Comparison of ENCODE assay signal across 9 cellular contexts in genomic region chr19:39995794-39996193, GRCh38. TPM values are rescaled to one million over a fixed set of nuclear protein-coding genes. Genes with fewer than 3 reads are reported as not detected.
A peak's percentile ranks its signal among the peaks of the same experiment; 100 is the strongest.
DNase-seq lines count a peak whose midpoint lies in the region; ATAC-seq and TF ChIP-seq lines count a peak whose summit lies in the region.
"Had no signal": no experiment of that assay in that cellular context is flagged by ENCODE, and none has a peak within 500 bp of the region (broad histone marks: within the 10 kb centered on the region; RNA-seq: fewer than 3 reads in every experiment).

No MANE protein-coding gene starts in this region.

- peaks cover 9% of the 10 kb centered on the region for H3K4me1 ChIP-seq in A673 (ENCODE audit: insufficient read depth, low read length, poor library complexity, severe bottlenecking)
- H3K4me1 ChIP-seq in H9 (ENCODE audit: insufficient read depth, low read length), result no peaks in the 10 kb centered on the region
- peaks cover 17% of the 10 kb centered on the region for H3K4me1 ChIP-seq in lower lobe of right lung

- ATAC-seq in activated naive CD8-positive, alpha-beta T cell treated with anti-CD3 and anti-CD28 coated beads, Interleukin-2, amount 50 U/mL, for 24 hours, result no peak
- no peak for ATAC-seq in lower lobe of right lung
- ATAC-seq in HG03442 (IDR thresholded peaks at IDR 0.05; ENCODE audit: unreplicated experiment), result no peak

- H3K9ac ChIP-seq in H9 (ENCODE audit: extremely low read depth, insufficient read length, low read length), result no peak overlapping the region

- H2BK5ac ChIP-seq in H9 (ENCODE audit: insufficient read length, low read length), result no peak overlapping the region

- WGBS in H9 (ENCODE audit: extremely low coverage, insufficient read length, low lambda C conversion rate), result no CpG with 5 or more reads among the region's 1 CpG

- H3K36me3 Mint-ChIP-seq in H9 (ENCODE audit: insufficient read depth in 1 of 3, low read depth in 3 of 3), result peaks cover 13 to 25% (median 21%) of the 10 kb centered on the region in 3 experiments
- H3K36me3 Mint-ChIP-seq in activated naive CD8-positive, alpha-beta T cell treated with anti-CD3 and anti-CD28 coated beads, Interleukin-2, amount 50 U/mL, for 24 hours (ENCODE audit: low read depth), result peaks cover 34% of the 10 kb centered on the region

- no peak overlapping the region for H3K23ac ChIP-seq in H9 (ENCODE audit: insufficient read length, low read depth, low read length)

- no peak overlapping the region for H4K91ac ChIP-seq in H9 (ENCODE audit: insufficient read length, low read depth, low read length)

- no peak overlapping the region for H2AK5ac ChIP-seq in H9 (ENCODE audit: insufficient read length, low read length)

- no peak overlapping the region for H2BK120ac ChIP-seq in H9 (ENCODE audit: low read depth, low read length, poor library complexity, severe bottlenecking)

- H3K4me1 Mint-ChIP-seq in H9, result peaks cover 10 to 18% of the 10 kb centered on the region in 2 experiments
- peaks cover 49% of the 10 kb centered on the region for H3K4me1 Mint-ChIP-seq in activated naive CD8-positive, alpha-beta T cell treated with anti-CD3 and anti-CD28 coated beads, Interleukin-2, amount 50 U/mL, for 24 hours

- POLR2A ChIA-PET in A673 (lab: Charles Lee; ENCODE audit: low non-redundant PET), result no interaction called here

- H3K27me3 Mint-ChIP-seq in H9 (ENCODE audit: low read depth), result no peaks in the 10 kb centered on the region
- H3K27me3 Mint-ChIP-seq in activated naive CD8-positive, alpha-beta T cell treated with anti-CD3 and anti-CD28 coated beads, Interleukin-2, amount 50 U/mL, for 24 hours, result no peaks in the 10 kb centered on the region

- peaks cover 4% of the 10 kb centered on the region; the same call in 1 of the 2 replicates for H3K79me2 ChIP-seq in H9 (ENCODE audit: insufficient read depth, low read length)

- H2BK12ac ChIP-seq in H9 (ENCODE audit: insufficient read length, low read depth, low read length), result no peak overlapping the region

- H3T11ph ChIP-seq in H9 (ENCODE audit: low read length), result no peak overlapping the region

- TF ChIP-seq CTCF in A673 (conservative IDR thresholded peaks at IDR 0.05; ENCODE audit: low read depth, low read length), result no peak
- TF ChIP-seq CTCF in H9 (conservative IDR thresholded peaks at IDR 0.05), result no peak
- no peak for TF ChIP-seq CTCF in lower lobe of right lung (IDR thresholded peaks at IDR 0.05)

- intact Hi-C loops in A673 (cut with micrococcal nuclease; ENCODE audit: unreplicated experiment), result no loop called here
- intact Hi-C loops in lower lobe of right lung (cut with DNase I), result no loop called here

- H2BK20ac ChIP-seq in H9 (ENCODE audit: low read depth, low read length, poor library complexity, severe bottlenecking), result no peak overlapping the region

- H4K8ac ChIP-seq in H9 (replicated peaks; ENCODE audit: insufficient read length, low read depth, low read length), result no peak overlapping the region

- no peaks in the 10 kb centered on the region for H3K36me3 ChIP-seq in A673 (ENCODE audit: insufficient read depth, low read length, poor library complexity, severe bottlenecking)
- H3K36me3 ChIP-seq in lower lobe of right lung, result no peaks in the 10 kb centered on the region

- CTCF ChIA-PET in A673 (lab: Charles Lee), result no interaction called here

- H3K9me3 ChIP-seq in A673 (ENCODE audit: low read depth, low read length, poor library complexity, severe bottlenecking), result no peaks in the 10 kb centered on the region
- peaks cover 11% of the 10 kb centered on the region for H3K9me3 ChIP-seq in H9 (ENCODE audit: control insufficient read depth, low read depth, low read length)
- peaks cover 4% of the 10 kb centered on the region for H3K9me3 ChIP-seq in lower lobe of right lung

- no peak overlapping the region for H3K27ac Mint-ChIP-seq in H9
- peak overlapping the region; percentile 93 for H3K27ac Mint-ChIP-seq in activated naive CD8-positive, alpha-beta T cell treated with anti-CD3 and anti-CD28 coated beads, Interleukin-2, amount 50 U/mL, for 24 hours

- H2BK15ac ChIP-seq in H9 (ENCODE audit: low read depth, low read length), result no peak overlapping the region

- no peak overlapping the region for H3K14ac ChIP-seq in H9 (ENCODE audit: insufficient read depth, low read length)

- H3K9me3 Mint-ChIP-seq in H9, result peaks cover 18 to 28% of the 10 kb centered on the region in 2 experiments
- H3K9me3 Mint-ChIP-seq in activated naive CD8-positive, alpha-beta T cell treated with anti-CD3 and anti-CD28 coated beads, Interleukin-2, amount 50 U/mL, for 24 hours, result peaks cover 18% of the 10 kb centered on the region

- H3K4me3 Mint-ChIP-seq in H9, result peak overlapping the region; percentile 89 to 100
- H3K4me3 Mint-ChIP-seq in activated naive CD8-positive, alpha-beta T cell treated with anti-CD3 and anti-CD28 coated beads, Interleukin-2, amount 50 U/mL, for 24 hours, result peak overlapping the region; percentile 95

- no peak overlapping the region for H2AFZ ChIP-seq in H9 (ENCODE audit: low read length)

- H3K27me3 ChIP-seq in A673 (replicated peaks; ENCODE audit: insufficient read depth, low read depth, low read length, poor library complexity) (no peaks in the 10 kb centered on the region), H9 (ENCODE audit: insufficient read depth, low read length) (no peaks in the 10 kb centered on the region), lower lobe of right lung (ENCODE audit: low read depth) (no peaks in the 10 kb centered on the region)

- H3K18ac ChIP-seq in H9 (ENCODE audit: insufficient read length, low read depth, low read length), result no peak overlapping the region

- H3K27ac ChIP-seq in A673 (ENCODE audit: low read depth, low read length, poor library complexity, severe bottlenecking) (no peak overlapping the region), H9 (ENCODE audit: insufficient read length, low read depth, low read length) (no peak overlapping the region), lower lobe of right lung (no peak overlapping the region)

- H3K56ac ChIP-seq in H9 (ENCODE audit: insufficient read length, low read depth, low read length), result no peak overlapping the region

- no TSS peak for BruUV-seq in A673 (replicated peaks; lab: Mats Ljungman, UMichigan)

- H3K4me3 ChIP-seq in A673 (ENCODE audit: low read depth, low read length, poor library complexity, severe bottlenecking), result peak overlapping the region; percentile 70
- H3K4me3 ChIP-seq in lower lobe of right lung, result peak overlapping the region; percentile 81

- peaks cover 4% of the 10 kb centered on the region for H3K23me2 ChIP-seq in H9 (ENCODE audit: insufficient read length, low read depth, low read length, poor library complexity, severe bottlenecking)

- H3K4ac ChIP-seq in H9 (ENCODE audit: low read depth, low read length), result no peak overlapping the region

- DNase-seq in A673 (ENCODE audit: low spot score) (no peak), H9 (no peak), lower lobe of right lung (no peak), NCI-H1436 (lab: John Stamatoyannopoulos, UW) (no peak)
- DNase-seq in activated naive CD8-positive, alpha-beta T cell treated with anti-CD3 and anti-CD28 coated beads, Interleukin-2, amount 50 U/mL, for 24 hours, result no peak
- DNase-seq in activated CD4-positive, CD25-positive, alpha-beta regulatory T cell (lab: John Stamatoyannopoulos, UW), result no peak
- no peak for DNase-seq in stimulated activated CD4-positive, alpha-beta T cell treated with anti-CD3 and anti-CD28 coated beads, Interleukin-15, amount 100 ng/mL, for 24 hours
- DNase-seq: GOT3 had no signal

- H4K5ac ChIP-seq in H9 (ENCODE audit: insufficient read length, low read depth, low read length), result no peak overlapping the region

- peak overlapping the region; percentile 88 for H3K4me2 ChIP-seq in H9 (ENCODE audit: insufficient read depth, insufficient read length, low read length)

- no peaks in the 10 kb centered on the region for H3K79me1 ChIP-seq in H9 (ENCODE audit: insufficient read depth, low read depth, low read length, poor library complexity, severe bottlenecking)

- H4K20me1 ChIP-seq in H9 (ENCODE audit: control insufficient read depth, insufficient read depth, insufficient read length), result no peaks in the 10 kb centered on the region

RNA-seq across cellular contexts. Expression of gene ZNF546, which starts 1.1 kb away (rescaled TPM):
- total RNA-seq in A673 (2021), result 5.5 and 5.6 TPM in 2 replicates
- 1.7 and 1.8 TPM in 2 replicates for total RNA-seq in H9 (2021)
- total RNA-seq in lower lobe of right lung, result 7.4 TPM

RNA-seq across cellular contexts. Expression of gene PSMC4, which starts 24.8 kb away (rescaled TPM):
- total RNA-seq in A673 (2021) (268 and 291 TPM in 2 replicates), H9 (2021) (111 and 119 TPM in 2 replicates), lower lobe of right lung (57.3 TPM)
